ENCODE assay signal across 1 cellular context in genomic region chr17:47840742-47841487, GRCh38.
A peak's percentile ranks its signal among the peaks of the same experiment; 100 is the strongest.
TF ChIP-seq lines count a peak whose summit lies in the region.

SCRN2 (minus strand) TSS chr17:47841273; CDS start chr17:47840843, 430 bp downstream.

TF ChIP-seq in K562, 482 proteins besides CTCF, POLR2A, EP300 and RAD21 (continued from another document and continues in another):
- TF ChIP-seq ARID2 (IDR thresholded peaks at IDR 0.05) = peak; percentile 94
- TF ChIP-seq, protein P1, sequence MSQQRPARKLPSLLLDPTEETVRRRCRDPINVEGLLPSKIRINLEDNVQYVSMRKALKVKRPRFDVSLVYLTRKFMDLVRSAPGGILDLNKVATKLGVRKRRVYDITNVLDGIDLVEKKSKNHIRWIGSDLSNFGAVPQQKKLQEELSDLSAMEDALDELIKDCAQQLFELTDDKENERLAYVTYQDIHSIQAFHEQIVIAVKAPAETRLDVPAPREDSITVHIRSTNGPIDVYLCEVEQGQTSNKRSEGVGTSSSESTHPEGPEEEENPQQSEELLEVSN (IDR thresholded peaks at IDR 0.05; ENCODE audit: borderline replicate concordance in 1 of 2, extremely low read depth in 1 of 2, insufficient read depth in 1 of 2, insufficient read length in 1 of 2, low read depth in 1 of 2, low read length in 1 of 2, poor library complexity in 1 of 2, severe bottlenecking in 1 of 2) = peak; percentile 53 to 65
- TF ChIP-seq ETS2 (tag; IDR thresholded peaks at IDR 0.05; ENCODE audit: borderline replicate concordance, poor library complexity, severe bottlenecking) = no peak
- TF ChIP-seq NFYB (IDR thresholded peaks at IDR 0.05; ENCODE audit: extremely low read depth, insufficient read length) = peak; percentile 87
- no peak for TF ChIP-seq ZNF232 (CRISPR knock-in tag; IDR thresholded peaks at IDR 0.05)
- TF ChIP-seq RAD51 (IDR thresholded peaks at IDR 0.05; ENCODE audit: borderline replicate concordance, low read depth) = peak; percentile 51; the same call in 1 of the 2 replicates
- TF ChIP-seq SMARCC2 (IDR thresholded peaks at IDR 0.05; ENCODE audit: low read depth) = no peak
- no peak for TF ChIP-seq ZZZ3 (IDR thresholded peaks at IDR 0.05)
- no peak for TF ChIP-seq ZNF79 (CRISPR knock-in tag; IDR thresholded peaks at IDR 0.05; ENCODE audit: low read depth)
- no peak; the same call in 1 of the 2 replicates for TF ChIP-seq C11orf30 (IDR thresholded peaks at IDR 0.05; ENCODE audit: low read depth)
- peak; percentile 59 for TF ChIP-seq BRD9 (IDR thresholded peaks at IDR 0.05; ENCODE audit: low read depth, partially characterized antibody)
- no peak for TF ChIP-seq CBFA2T2 (conservative IDR thresholded peaks at IDR 0.05)
- peak; percentile 86; the same call in 1 of the 2 replicates for TF ChIP-seq PHF8 (IDR thresholded peaks at IDR 0.05; ENCODE audit: borderline replicate concordance, low read length)
- peak; percentile 48; the same call in 1 of the 2 replicates for TF ChIP-seq ARID1B (IDR thresholded peaks at IDR 0.05)
- TF ChIP-seq, protein P2, sequence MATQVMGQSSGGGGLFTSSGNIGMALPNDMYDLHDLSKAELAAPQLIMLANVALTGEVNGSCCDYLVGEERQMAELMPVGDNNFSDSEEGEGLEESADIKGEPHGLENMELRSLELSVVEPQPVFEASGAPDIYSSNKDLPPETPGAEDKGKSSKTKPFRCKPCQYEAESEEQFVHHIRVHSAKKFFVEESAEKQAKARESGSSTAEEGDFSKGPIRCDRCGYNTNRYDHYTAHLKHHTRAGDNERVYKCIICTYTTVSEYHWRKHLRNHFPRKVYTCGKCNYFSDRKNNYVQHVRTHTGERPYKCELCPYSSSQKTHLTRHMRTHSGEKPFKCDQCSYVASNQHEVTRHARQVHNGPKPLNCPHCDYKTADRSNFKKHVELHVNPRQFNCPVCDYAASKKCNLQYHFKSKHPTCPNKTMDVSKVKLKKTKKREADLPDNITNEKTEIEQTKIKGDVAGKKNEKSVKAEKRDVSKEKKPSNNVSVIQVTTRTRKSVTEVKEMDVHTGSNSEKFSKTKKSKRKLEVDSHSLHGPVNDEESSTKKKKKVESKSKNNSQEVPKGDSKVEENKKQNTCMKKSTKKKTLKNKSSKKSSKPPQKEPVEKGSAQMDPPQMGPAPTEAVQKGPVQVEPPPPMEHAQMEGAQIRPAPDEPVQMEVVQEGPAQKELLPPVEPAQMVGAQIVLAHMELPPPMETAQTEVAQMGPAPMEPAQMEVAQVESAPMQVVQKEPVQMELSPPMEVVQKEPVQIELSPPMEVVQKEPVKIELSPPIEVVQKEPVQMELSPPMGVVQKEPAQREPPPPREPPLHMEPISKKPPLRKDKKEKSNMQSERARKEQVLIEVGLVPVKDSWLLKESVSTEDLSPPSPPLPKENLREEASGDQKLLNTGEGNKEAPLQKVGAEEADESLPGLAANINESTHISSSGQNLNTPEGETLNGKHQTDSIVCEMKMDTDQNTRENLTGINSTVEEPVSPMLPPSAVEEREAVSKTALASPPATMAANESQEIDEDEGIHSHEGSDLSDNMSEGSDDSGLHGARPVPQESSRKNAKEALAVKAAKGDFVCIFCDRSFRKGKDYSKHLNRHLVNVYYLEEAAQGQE (CRISPR knock-in tag; IDR thresholded peaks at IDR 0.05; ENCODE audit: low read depth) = no peak
- TF ChIP-seq POLR3G (IDR thresholded peaks at IDR 0.05; ENCODE audit: extremely low read depth, insufficient read length, insufficient replicate concordance) = no peak
- TF ChIP-seq NONO (IDR thresholded peaks at IDR 0.05; ENCODE audit: low read depth in 2 of 2, low read length in 1 of 2) = no peak
- TF ChIP-seq OTX1 (CRISPR knock-in tag; IDR thresholded peaks at IDR 0.05) = peak; percentile 70; the same call in 1 of the 2 replicates
- peak; percentile 88 for TF ChIP-seq L3MBTL2 (IDR thresholded peaks at IDR 0.05)
- peak; percentile 61 for TF ChIP-seq ETV5 (CRISPR knock-in tag; IDR thresholded peaks at IDR 0.05; ENCODE audit: low read depth)
- no peak for TF ChIP-seq PHF21A (IDR thresholded peaks at IDR 0.05; ENCODE audit: borderline replicate concordance, low read depth)
- peak; percentile 9; the same call in 1 of the 2 replicates for TF ChIP-seq KLF13 (tag; IDR thresholded peaks at IDR 0.05; ENCODE audit: borderline replicate concordance, low read depth)
- TF ChIP-seq NR2F6 (CRISPR knock-in tag; IDR thresholded peaks at IDR 0.05) = no peak
- TF ChIP-seq ADNP (tag; IDR thresholded peaks at IDR 0.05) = no peak
- TF ChIP-seq NR1H2 (CRISPR knock-in tag; IDR thresholded peaks at IDR 0.05) = no peak
- TF ChIP-seq JUNB (CRISPR knock-in tag; conservative IDR thresholded peaks at IDR 0.05) = no peak
- TF ChIP-seq ZNF507 (tag; conservative IDR thresholded peaks at IDR 0.05) = no peak
- TF ChIP-seq ZNF318 (IDR thresholded peaks at IDR 0.05; ENCODE audit: borderline replicate concordance in 1 of 2, low read depth in 1 of 2) = no peak
- TF ChIP-seq, protein P3, sequence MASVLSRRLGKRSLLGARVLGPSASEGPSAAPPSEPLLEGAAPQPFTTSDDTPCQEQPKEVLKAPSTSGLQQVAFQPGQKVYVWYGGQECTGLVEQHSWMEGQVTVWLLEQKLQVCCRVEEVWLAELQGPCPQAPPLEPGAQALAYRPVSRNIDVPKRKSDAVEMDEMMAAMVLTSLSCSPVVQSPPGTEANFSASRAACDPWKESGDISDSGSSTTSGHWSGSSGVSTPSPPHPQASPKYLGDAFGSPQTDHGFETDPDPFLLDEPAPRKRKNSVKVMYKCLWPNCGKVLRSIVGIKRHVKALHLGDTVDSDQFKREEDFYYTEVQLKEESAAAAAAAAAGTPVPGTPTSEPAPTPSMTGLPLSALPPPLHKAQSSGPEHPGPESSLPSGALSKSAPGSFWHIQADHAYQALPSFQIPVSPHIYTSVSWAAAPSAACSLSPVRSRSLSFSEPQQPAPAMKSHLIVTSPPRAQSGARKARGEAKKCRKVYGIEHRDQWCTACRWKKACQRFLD (CRISPR knock-in tag; IDR thresholded peaks at IDR 0.05) = peak; percentile 74
- TF ChIP-seq, protein P4, sequence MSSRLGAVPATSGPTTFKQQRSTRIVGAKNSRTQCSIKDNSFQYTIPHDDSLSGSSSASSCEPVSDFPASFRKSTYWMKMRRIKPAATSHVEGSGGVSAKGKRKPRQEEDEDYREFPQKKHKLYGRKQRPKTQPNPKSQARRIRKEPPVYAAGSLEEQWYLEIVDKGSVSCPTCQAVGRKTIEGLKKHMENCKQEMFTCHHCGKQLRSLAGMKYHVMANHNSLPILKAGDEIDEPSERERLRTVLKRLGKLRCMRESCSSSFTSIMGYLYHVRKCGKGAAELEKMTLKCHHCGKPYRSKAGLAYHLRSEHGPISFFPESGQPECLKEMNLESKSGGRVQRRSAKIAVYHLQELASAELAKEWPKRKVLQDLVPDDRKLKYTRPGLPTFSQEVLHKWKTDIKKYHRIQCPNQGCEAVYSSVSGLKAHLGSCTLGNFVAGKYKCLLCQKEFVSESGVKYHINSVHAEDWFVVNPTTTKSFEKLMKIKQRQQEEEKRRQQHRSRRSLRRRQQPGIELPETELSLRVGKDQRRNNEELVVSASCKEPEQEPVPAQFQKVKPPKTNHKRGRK (tag; IDR thresholded peaks at IDR 0.05) = no peak
- peak in 1 of 2 experiments; percentile 59; a peak in 2 of 4 replicates for TF ChIP-seq UBTF (IDR thresholded peaks at IDR 0.05; ENCODE audit: borderline replicate concordance in 1 of 2, low read depth in 2 of 2, low read length in 2 of 2)
- no peak for TF ChIP-seq TFE3 (CRISPR knock-in tag; IDR thresholded peaks at IDR 0.05)
- peak; percentile 20; the same call in 1 of the 2 replicates for TF ChIP-seq JUND (IDR thresholded peaks at IDR 0.05; ENCODE audit: borderline replicate concordance, low read depth, low read length)
- no peak; the same call in 2 of the 3 replicates for TF ChIP-seq JUND (tag; IDR thresholded peaks at IDR 0.05; ENCODE audit: borderline replicate concordance, low read depth, low read length)
- TF ChIP-seq NFIX (CRISPR knock-in tag; IDR thresholded peaks at IDR 0.05; ENCODE audit: low read depth) = no peak
- no peak for TF ChIP-seq RBBP5 (IDR thresholded peaks at IDR 0.05; ENCODE audit: borderline replicate concordance, insufficient read depth, low read length, poor library complexity, severe bottlenecking)
- no peak for TF ChIP-seq FUS (optimal IDR thresholded peaks at IDR 0.05; ENCODE audit: low read depth, low read length)
- TF ChIP-seq JUN (IDR thresholded peaks at IDR 0.05; ENCODE audit: borderline replicate concordance, low read depth, low read length) = no peak
- TF ChIP-seq JUN (CRISPR knock-in tag; IDR thresholded peaks at IDR 0.05; ENCODE audit: borderline replicate concordance) = no peak
- no peak for TF ChIP-seq TBL1XR1 (IDR thresholded peaks at IDR 0.05; ENCODE audit: low read length in 2 of 2)
- peak; percentile 60 for TF ChIP-seq BHLHE40 (IDR thresholded peaks at IDR 0.05; ENCODE audit: low read length)
- no peak for TF ChIP-seq ZNF75A (CRISPR knock-in tag; IDR thresholded peaks at IDR 0.05)
- TF ChIP-seq CEBPB (tag; IDR thresholded peaks at IDR 0.05) = no peak
- peak in 1 of 2 experiments; percentile 84; a peak in 2 of 4 replicates for TF ChIP-seq HDAC1 (IDR thresholded peaks at IDR 0.05)
- TF ChIP-seq NR2C1 (IDR thresholded peaks at IDR 0.05) = peak; percentile 95
- peak; percentile 94 for TF ChIP-seq NR2C1 (tag; IDR thresholded peaks at IDR 0.05)
- no peak for TF ChIP-seq TRIM24 (IDR thresholded peaks at IDR 0.05)
